16 cellular contexts compared by ENCODE assay signal in genomic region chrX:136636121-136636520, GRCh38. TPM values are rescaled to one million over a fixed set of nuclear protein-coding genes. Genes with fewer than 3 reads are reported as not detected.
DNase-seq lines count a peak whose midpoint lies in the region; ATAC-seq and TF ChIP-seq lines count a peak whose summit lies in the region.
"Had no signal": no experiment of that assay in that cellular context is flagged by ENCODE, and none has a peak within 500 bp of the region (broad histone marks: within the 10 kb centered on the region; RNA-seq: fewer than 3 reads in every experiment).

No MANE protein-coding gene starts in this region.

- H3K27me3 Mint-ChIP-seq in activated T-cell treated with anti-CD3 and anti-CD28 coated beads, Interleukin-2, amount 50 U/mL, for 4 hours (ENCODE audit: low read depth): no peaks in the 10 kb centered on the region
- no peaks in the 10 kb centered on the region for H3K27me3 Mint-ChIP-seq in activated T-helper 17 cell treated with anti-CD3 and anti-CD28 coated beads, Interleukin-2, amount 50 U/mL, for 72 hours
- H3K27me3 Mint-ChIP-seq in naive thymus-derived CD4-positive, alpha-beta T cell: no peaks in the 10 kb centered on the region
- H3K27me3 Mint-ChIP-seq in HFFc6 (ENCODE audit: insufficient read depth): peaks cover 9% of the 10 kb centered on the region

- no peak for TF ChIP-seq CTCF in HFFc6 (IDR thresholded peaks at IDR 0.05)

- H3K27ac Mint-ChIP-seq in activated T-helper 17 cell treated with anti-CD3 and anti-CD28 coated beads, Interleukin-2, amount 50 U/mL, for 72 hours: peak overlapping the region; percentile 78
- H3K27ac Mint-ChIP-seq in naive thymus-derived CD4-positive, alpha-beta T cell: peak overlapping the region; percentile 80 to 94 (median 89)
- no peak overlapping the region for H3K27ac Mint-ChIP-seq in HFFc6

- H3K4me1 Mint-ChIP-seq in activated T-cell treated with anti-CD3 and anti-CD28 coated beads, Interleukin-2, amount 50 U/mL, for 4 hours (ENCODE audit: low read depth): peaks cover 80% of the 10 kb centered on the region
- H3K4me1 Mint-ChIP-seq in activated T-helper 17 cell treated with anti-CD3 and anti-CD28 coated beads, Interleukin-2, amount 50 U/mL, for 72 hours: peaks cover 50% of the 10 kb centered on the region
- peaks cover 30 to 96% (median 83%) of the 10 kb centered on the region in 7 donors for H3K4me1 Mint-ChIP-seq in naive thymus-derived CD4-positive, alpha-beta T cell
- H3K4me1 Mint-ChIP-seq in HFFc6 (ENCODE audit: low read depth): peaks cover 10% of the 10 kb centered on the region

- no peaks in the 10 kb centered on the region for H3K36me3 Mint-ChIP-seq in activated T-cell treated with anti-CD3 and anti-CD28 coated beads, Interleukin-2, amount 50 U/mL, for 4 hours (ENCODE audit: insufficient read depth)
- peaks cover 19% of the 10 kb centered on the region for H3K36me3 Mint-ChIP-seq in activated T-helper 17 cell treated with anti-CD3 and anti-CD28 coated beads, Interleukin-2, amount 50 U/mL, for 72 hours (ENCODE audit: low read depth)
- peaks cover 0 to 8% (median 0%) of the 10 kb centered on the region in 5 donors for H3K36me3 Mint-ChIP-seq in naive thymus-derived CD4-positive, alpha-beta T cell
- no peaks in the 10 kb centered on the region for H3K36me3 Mint-ChIP-seq in HFFc6 (ENCODE audit: low read depth)

- H3K9me3 Mint-ChIP-seq in activated T-cell treated with anti-CD3 and anti-CD28 coated beads, Interleukin-2, amount 50 U/mL, for 4 hours: no peaks in the 10 kb centered on the region
- H3K9me3 Mint-ChIP-seq in activated T-helper 17 cell treated with anti-CD3 and anti-CD28 coated beads, Interleukin-2, amount 50 U/mL, for 72 hours: no peaks in the 10 kb centered on the region
- H3K9me3 Mint-ChIP-seq in naive thymus-derived CD4-positive, alpha-beta T cell: peaks cover 0 to 2% (median 0%) of the 10 kb centered on the region in 11 donors
- H3K9me3 Mint-ChIP-seq in HFFc6: no peaks in the 10 kb centered on the region

- POLR2A ChIA-PET in naive thymus-derived CD4-positive, alpha-beta T cell (lab: Charles Lee): interaction anchor here (1.0 to 2.8 kb wide), 13 partner anchors 8 to 245 kb away, joined by 3 to 19 read pairs (median 7); partner anchors contain the start of gene RBMX

- H3K27me3 ChIP-seq in naive thymus-derived CD4-positive, alpha-beta T cell (ENCODE audit: control insufficient read depth in 2 of 2, insufficient read depth in 2 of 2, low read length in 2 of 2): no peaks in the 10 kb centered on the region
- H3K27me3 ChIP-seq: SJSA1 had no signal

- peaks cover 58 to 87% of the 10 kb centered on the region in 2 donors for H3K4me1 ChIP-seq in naive thymus-derived CD4-positive, alpha-beta T cell (ENCODE audit: control insufficient read depth in 2 of 2, insufficient read depth in 2 of 2, low read length in 2 of 2)
- H3K4me1 ChIP-seq: SJSA1, stomach had no signal

- CTCF ChIA-PET in naive thymus-derived CD4-positive, alpha-beta T cell (lab: Charles Lee): interaction anchor here (0.6 to 2.4 kb wide), 4 partner anchors 9 to 59 kb away, joined by 3 to 12 read pairs (median 3); no protein-coding TSS in a partner anchor

- intact Hi-C loops in naive thymus-derived CD4-positive, alpha-beta T cell (cut with micrococcal nuclease): no loop called here

- no peak for ATAC-seq in activated T-cell treated with anti-CD3 and anti-CD28 coated beads, Interleukin-2, amount 50 U/mL, for 4 hours
- ATAC-seq in activated T-helper 17 cell treated with anti-CD3 and anti-CD28 coated beads, Interleukin-2, amount 50 U/mL, for 72 hours (replicated peaks): no peak
- no peak for ATAC-seq in naive thymus-derived CD4-positive, alpha-beta T cell

- H3K9me3 ChIP-seq in naive thymus-derived CD4-positive, alpha-beta T cell (ENCODE audit: control insufficient read depth in 2 of 3, low read length in 3 of 3): no peaks in the 10 kb centered on the region
- H3K9me3 ChIP-seq: SJSA1, stomach had no signal

- H3K4me3 Mint-ChIP-seq in activated T-cell treated with anti-CD3 and anti-CD28 coated beads, Interleukin-2, amount 50 U/mL, for 4 hours: peak overlapping the region; percentile 70
- H3K4me3 Mint-ChIP-seq in activated T-helper 17 cell treated with anti-CD3 and anti-CD28 coated beads, Interleukin-2, amount 50 U/mL, for 72 hours: peak overlapping the region; percentile 95
- H3K4me3 Mint-ChIP-seq in naive thymus-derived CD4-positive, alpha-beta T cell: peak overlapping the region in 9 of 10 donors; percentile 68 to 84 (median 78)
- no peak overlapping the region for H3K4me3 Mint-ChIP-seq in HFFc6

- peak overlapping the region; percentile 36 for H3K4me3 ChIP-seq in naive thymus-derived CD4-positive, alpha-beta T cell (ENCODE audit: low read length)
- H3K4me3 ChIP-seq: SJSA1, skin epidermis, stomach had no signal

- no peaks in the 10 kb centered on the region for H3K36me3 ChIP-seq in naive thymus-derived CD4-positive, alpha-beta T cell (ENCODE audit: control insufficient read depth in 2 of 3, insufficient read depth in 3 of 3, low read length in 3 of 3)
- H3K36me3 ChIP-seq: SJSA1, stomach had no signal

- no peak for DNase-seq in activated T-cell treated with anti-CD3 and anti-CD28 coated beads, Interleukin-2, amount 50 U/mL, for 4 hours
- no peak for DNase-seq in activated T-cell treated with anti-CD3 and anti-CD28 coated beads, Interleukin-2, amount 50 U/mL, for 1 hour
- DNase-seq in MV-4-11 (lab: John Stamatoyannopoulos, UW): peak; percentile 36
- DNase-seq in naive thymus-derived CD4-positive, alpha-beta T cell: no peak
- no peak for DNase-seq in HFFc6
- DNase-seq in COR-L47 (lab: John Stamatoyannopoulos, UW): no peak
- no peak for DNase-seq in NCI-H1092 treated with DMSO at 0.1 percent for 48 hours (lab: John Stamatoyannopoulos, UW)
- DNase-seq: midbrain, NCI-H2171, stomach had no signal

- H3K27ac ChIP-seq in naive thymus-derived CD4-positive, alpha-beta T cell (ENCODE audit: low read depth, low read length): peak overlapping the region; percentile 53
- H3K27ac ChIP-seq: epithelial cell of prostate, SJSA1, stomach had no signal

RNA-seq across cellular contexts. Expression of gene CD40LG, which starts 11.8 kb away (rescaled TPM):
- total RNA-seq in activated T-cell treated with anti-CD3 and anti-CD28 coated beads, Interleukin-2, amount 50 U/mL, for 4 hours: 100 to 1,000 TPM in 2 of 3 donors, 10 to 100 TPM in 1; 99.9 to 139 (median 115) TPM
- total RNA-seq in activated T-helper 17 cell treated with anti-CD3 and anti-CD28 coated beads, Interleukin-2, amount 50 U/mL, for 72 hours: 100 to 1,000 TPM in 1 of 2 donors, 10 to 100 TPM in 1; 87.0 to 110 TPM
- total RNA-seq in naive thymus-derived CD4-positive, alpha-beta T cell: 100 to 1,000 TPM in 1 of 5 experiments, 10 to 100 TPM in 4; 25.2 to 173 (median 56.8) TPM
- polyA plus RNA-seq in naive thymus-derived CD4-positive, alpha-beta T cell: 100 to 1,000 TPM in 1 of 2 donors, 10 to 100 TPM in 1; 72.1 to 127 TPM
- not detected for total RNA-seq in HFFc6 (2021; fragmentation: NEBNext Ultra II Directional; extraction: Animal tissue kit (Norgen Biotek cat#: 25700))
- total RNA-seq: kidney epithelial cell, osteocyte, SJSA1 had no signal

Comparison
In these comparisons a context has a peak if more than half of its experiments do, and no peak if none do; other contexts are left out.
1. RNA of gene CD40LG, which starts 11.8 kb away (total RNA-seq): 99.9 to 139 TPM in activated T-cell treated with anti-CD3 and anti-CD28 coated beads, Interleukin-2, amount 50 U/mL, for 4 hours, 87.0 to 110 TPM in activated T-helper 17 cell treated with anti-CD3 and anti-CD28 coated beads, Interleukin-2, amount 50 U/mL, for 72 hours and 25.2 to 173 TPM in naive thymus-derived CD4-positive, alpha-beta T cell; not detected in HFFc6; every median in the first group is over 10 times any median in the second.